14 cellular contexts compared by ENCODE assay signal in genomic region chr12:67927231-67927630, GRCh38.
DNase-seq lines count a peak whose midpoint lies in the region; TF ChIP-seq lines count a peak whose summit lies in the region.
"Had no signal": no experiment of that assay in that cellular context is flagged by ENCODE, and none has a peak within 500 bp of the region (broad histone marks: within the 10 kb centered on the region; RNA-seq: fewer than 3 reads in every experiment).

No MANE protein-coding gene starts in this region.

- TF ChIP-seq CTCF in smooth muscle cell (IDR thresholded peaks at IDR 0.05; ENCODE audit: borderline replicate concordance, insufficient read depth, poor library complexity, severe bottlenecking) (no peak), osteoblast (IDR thresholded peaks at IDR 0.05; ENCODE audit: extremely low read depth, low read depth, low read length) (no peak)

- no peaks in the 10 kb centered on the region for H3K9me3 ChIP-seq in SK-N-MC (ENCODE audit: low read depth, low read length)
- no peaks in the 10 kb centered on the region for H3K9me3 ChIP-seq in smooth muscle cell (replicated peaks; ENCODE audit: low read depth)
- H3K9me3 ChIP-seq in osteoblast (ENCODE audit: low read depth, low read length) = no peaks in the 10 kb centered on the region
- H3K9me3 ChIP-seq: A549, BLaER1 had no signal

- H3K4me2 ChIP-seq in smooth muscle cell (peak overlapping the region; percentile 73), osteoblast (ENCODE audit: insufficient read depth, low read length) (no peak overlapping the region)
- H3K4me2 ChIP-seq: A549, BLaER1 had no signal

- no peaks in the 10 kb centered on the region for H3K27me3 ChIP-seq in smooth muscle cell (ENCODE audit: low read depth)
- no peaks in the 10 kb centered on the region for H3K27me3 ChIP-seq in osteoblast (ENCODE audit: insufficient read depth, low read length)
- H3K27me3 ChIP-seq: BLaER1 had no signal

- H3K9ac ChIP-seq in SK-N-MC (ENCODE audit: insufficient read length) (no peak overlapping the region), smooth muscle cell (ENCODE audit: low read depth) (no peak overlapping the region)
- H3K9ac ChIP-seq: BLaER1 had no signal

- peaks cover 5% of the 10 kb centered on the region for H3K4me1 ChIP-seq in smooth muscle cell (ENCODE audit: low read depth)
- no peaks in the 10 kb centered on the region for H3K4me1 ChIP-seq in osteoblast (ENCODE audit: insufficient read depth, low read length)
- H3K4me1 ChIP-seq: A549, BLaER1 had no signal

- in situ Hi-C loops in G401 (cut with HindIII; ENCODE audit: low sequenced_read_pairs) = no loop called here

- no peak overlapping the region; the same call in 1 of the 2 replicates for H3K27ac ChIP-seq in SK-N-MC
- peak overlapping the region; percentile 54 for H3K27ac ChIP-seq in smooth muscle cell (ENCODE audit: low read depth)
- H3K27ac ChIP-seq in osteoblast (ENCODE audit: low read depth, low read length) = no peak overlapping the region
- H3K27ac ChIP-seq: A549, BLaER1 had no signal

- H3K4me3 ChIP-seq in SK-N-MC (no peak overlapping the region), smooth muscle cell (no peak overlapping the region), osteoblast (ENCODE audit: insufficient read depth, low read length) (no peak overlapping the region)
- H3K4me3 ChIP-seq: A549, BLaER1, GM12878 had no signal

- WGBS in smooth muscle cell (ENCODE audit: low lambda C conversion rate) = 20% methylated on average over 3 of the region's 3 CpGs

- no peaks in the 10 kb centered on the region for H3K36me3 ChIP-seq in SK-N-MC (ENCODE audit: insufficient read depth, low read length)
- H3K36me3 ChIP-seq in smooth muscle cell (ENCODE audit: low read depth) = no peaks in the 10 kb centered on the region
- no peaks in the 10 kb centered on the region for H3K36me3 ChIP-seq in osteoblast (ENCODE audit: insufficient read depth, low read length)
- H3K36me3 ChIP-seq: BLaER1 had no signal

- H3K79me2 ChIP-seq in smooth muscle cell (ENCODE audit: low read depth) = no peaks in the 10 kb centered on the region
- no peaks in the 10 kb centered on the region for H3K79me2 ChIP-seq in osteoblast (ENCODE audit: insufficient read depth, low read length)

- H3F3A ChIP-seq in smooth muscle cell (ENCODE audit: low read depth) = no peaks in the 10 kb centered on the region

- DNase-seq in SK-N-MC (ENCODE audit: low read depth, low spot score) = peak; percentile 94
- peak; percentile 27 for DNase-seq in left kidney (ENCODE audit: low read depth, low spot score)
- DNase-seq in smooth muscle cell (lab: John Stamatoyannopoulos, UW; ENCODE audit: unreplicated experiment) = no peak
- DNase-seq in osteoblast (ENCODE audit: insufficient read length, low spot score, missing footprints) = no peak
- DNase-seq in cerebellar cortex (ENCODE audit: low spot score) = no peak
- no peak for DNase-seq in amygdala (lab: John Stamatoyannopoulos, UW)
- DNase-seq in G401 (ENCODE audit: low spot score) = no peak
- DNase-seq: Calu3; CD4-positive, alpha-beta memory T cell; DMS79 treated with DMSO at 0.1 percent for 48 hours; H9 had no signal

- H2AFZ ChIP-seq in smooth muscle cell (ENCODE audit: low read depth) = peak overlapping the region; percentile 38
- no peak overlapping the region for H2AFZ ChIP-seq in osteoblast (ENCODE audit: low read length)

- H4K20me1 ChIP-seq in smooth muscle cell (ENCODE audit: low read depth) (no peaks in the 10 kb centered on the region), osteoblast (ENCODE audit: insufficient read depth, low read length) (no peaks in the 10 kb centered on the region)
- H4K20me1 ChIP-seq: BLaER1 had no signal

Comparison
In these comparisons a context has a peak if more than half of its experiments do, and no peak if none do; other contexts are left out.
1. DNase-seq: peak in SK-N-MC (single experiment) and left kidney (single experiment); none in smooth muscle cell (single experiment), osteoblast (single experiment), cerebellar cortex (single experiment), amygdala (0 of 56) and G401 (single experiment).